1 cellular context compared by ENCODE assay signal in genomic region chr19:16764280-16764679, GRCh38.
TF ChIP-seq lines count a peak whose summit lies in the region.

No MANE protein-coding gene starts in this region.

TF ChIP-seq in IMR-90, 13 proteins besides CTCF, POLR2A, EP300 and RAD21 (continued from another document):
- TF ChIP-seq FOS (IDR thresholded peaks at IDR 0.05; ENCODE audit: low read depth, low read length) (no peak), NFE2L2 (IDR thresholded peaks at IDR 0.05; ENCODE audit: low read depth, low read length) (no peak), RFX5 (IDR thresholded peaks at IDR 0.05; ENCODE audit: low read depth, low read length) (no peak), CHD1 (IDR thresholded peaks at IDR 0.05; ENCODE audit: low read depth, low read length) (no peak), MAFK (IDR thresholded peaks at IDR 0.05; ENCODE audit: low read depth, low read length) (no peak), BHLHE40 (IDR thresholded peaks at IDR 0.05; ENCODE audit: low read depth, low read length) (no peak), CEBPB (IDR thresholded peaks at IDR 0.05; ENCODE audit: low read depth, low read length) (no peak)
TF ChIP-seq in IMR-90: peak in this region for 0.
